Comparison of ENCODE assay signal across 18 cellular contexts in genomic region chr3:45612138-45612537, GRCh38. TPM values are rescaled to one million over a fixed set of nuclear protein-coding genes. Genes with fewer than 3 reads are reported as not detected.
DNase-seq lines count a peak whose midpoint lies in the region; ATAC-seq and TF ChIP-seq lines count a peak whose summit lies in the region.
"Had no signal": no experiment of that assay in that cellular context is flagged by ENCODE, and none has a peak within 500 bp of the region (broad histone marks: within the 10 kb centered on the region; RNA-seq: fewer than 3 reads in every experiment).

No MANE protein-coding gene starts in this region.

- H3K27me3 ChIP-seq in mammary epithelial cell (ENCODE audit: insufficient read depth, low read length) = no peaks in the 10 kb centered on the region
- H3K27me3 ChIP-seq: adrenal gland, spleen had no signal

- peaks cover 71% of the 10 kb centered on the region for H3K79me2 ChIP-seq in mammary epithelial cell (ENCODE audit: insufficient read depth, low read length)

- 100% methylated on average over 1 of the region's 3 CpGs for WGBS in mammary epithelial cell (ENCODE audit: low coverage, missing lambda C conversion rate)

- H3K4me1 Mint-ChIP-seq in activated naive CD8-positive, alpha-beta T cell treated with anti-CD3 and anti-CD28 coated beads, Interleukin-2, amount 10 ng/mL, durations not matched to agents 7 days and 5 days = peaks cover 27% of the 10 kb centered on the region
- H3K4me1 Mint-ChIP-seq in activated naive CD8-positive, alpha-beta T cell treated with anti-CD3 and anti-CD28 coated beads for 36 hours = peaks cover 31% of the 10 kb centered on the region

- no peak for DNase-seq in activated naive CD8-positive, alpha-beta T cell treated with anti-CD3 and anti-CD28 coated beads, Interleukin-2, amount 10 ng/mL, durations not matched to agents 7 days and 5 days
- DNase-seq in activated naive CD8-positive, alpha-beta T cell treated with anti-CD3 and anti-CD28 coated beads for 36 hours = no peak
- peak; percentile 43 to 72 for DNase-seq in NCI-H526 (lab: John Stamatoyannopoulos, UW)
- no peak for DNase-seq in mammary epithelial cell
- DNase-seq in substantia nigra (lab: John Stamatoyannopoulos, UW) = no peak
- DNase-seq in EL = no peak
- no peak for DNase-seq in iPS-NIHi11 (ENCODE audit: low spot score)
- DNase-seq: 8988T; activated CD4-positive, alpha-beta T cell treated with anti-CD3 and anti-CD28 coated beads, Interleukin-2, amount 50 U/mL, for 48 hours; activated effector memory CD4-positive, alpha-beta T cell treated with anti-CD3 and anti-CD28 coated beads, Interleukin-2, amount 50 U/mL, for 16 hours; adrenal gland; AML-193; H9; left ventricle myocardium superior; stimulated activated CD4-positive, alpha-beta T cell treated with anti-CD3 and anti-CD28 coated beads, Interleukin-4, amount 100 ng/mL, for 4 hours; WERI-Rb-1 had no signal

- intact Hi-C loops in mammary epithelial cell (cut with micrococcal nuclease) = no loop called here

- H3K4me1 ChIP-seq in mammary epithelial cell (ENCODE audit: insufficient read depth, low read length) = peaks cover 41% of the 10 kb centered on the region

- no peaks in the 10 kb centered on the region for H4K20me1 ChIP-seq in mammary epithelial cell (ENCODE audit: insufficient read depth, low read length)

- no peak overlapping the region for H3K4me3 ChIP-seq in mammary epithelial cell (replicated peaks in 1 of 3; ENCODE audit: insufficient read depth in 1 of 3, low read depth in 2 of 3, low read length in 3 of 3)
- H3K4me3 ChIP-seq: adrenal gland, spleen had no signal

- no peaks in the 10 kb centered on the region for H3K9me3 ChIP-seq in mammary epithelial cell (replicated peaks; ENCODE audit: insufficient read depth, low read length)
- H3K9me3 ChIP-seq: adrenal gland, spleen had no signal

- no peak overlapping the region for H3K4me3 Mint-ChIP-seq in activated naive CD8-positive, alpha-beta T cell treated with anti-CD3 and anti-CD28 coated beads, Interleukin-2, amount 10 ng/mL, durations not matched to agents 7 days and 5 days
- no peak overlapping the region for H3K4me3 Mint-ChIP-seq in activated naive CD8-positive, alpha-beta T cell treated with anti-CD3 and anti-CD28 coated beads for 36 hours
- H3K4me3 Mint-ChIP-seq: H9 had no signal

- no peaks in the 10 kb centered on the region for H3K27me3 Mint-ChIP-seq in activated naive CD8-positive, alpha-beta T cell treated with anti-CD3 and anti-CD28 coated beads, Interleukin-2, amount 10 ng/mL, durations not matched to agents 7 days and 5 days
- no peaks in the 10 kb centered on the region for H3K27me3 Mint-ChIP-seq in activated naive CD8-positive, alpha-beta T cell treated with anti-CD3 and anti-CD28 coated beads for 36 hours

- no peak for TF ChIP-seq CTCF in mammary epithelial cell (conservative IDR thresholded peaks at IDR 0.05 in 1 of 2, IDR thresholded peaks at IDR 0.05 in 1 of 2; ENCODE audit: extremely low read depth in 1 of 2, insufficient read depth in 1 of 2, low read depth in 1 of 2, low read length in 2 of 2)

- CTCF ChIA-PET in mammary epithelial cell (lab: Charles Lee; ENCODE audit: low non-redundant PET) = no interaction called here

- POLR2A ChIA-PET in activated naive CD8-positive, alpha-beta T cell treated with anti-CD3 and anti-CD28 coated beads, Interleukin-2, amount 10 ng/mL, durations not matched to agents 7 days and 5 days (lab: Charles Lee) = no interaction called here

- H3K4me2 ChIP-seq in mammary epithelial cell (ENCODE audit: insufficient read depth, low read depth, low read length) = no peak overlapping the region

- dilution Hi-C loops in mammary epithelial cell (cut with HindIII; ENCODE audit: low sequenced_read_pairs) = no loop called here

- H3K27ac ChIP-seq in mammary epithelial cell (ENCODE audit: insufficient read depth, low read depth, low read length) = peak overlapping the region; percentile 63
- H3K27ac ChIP-seq in substantia nigra (ENCODE audit: low read depth, low read length, poor library complexity, severe bottlenecking) = peak overlapping the region; percentile 16
- H3K27ac ChIP-seq: adrenal gland, WERI-Rb-1 had no signal

- ATAC-seq in activated naive CD8-positive, alpha-beta T cell treated with anti-CD3 and anti-CD28 coated beads, Interleukin-2, amount 10 ng/mL, durations not matched to agents 7 days and 5 days (ENCODE audit: low read depth) = no peak
- ATAC-seq in HG02571 (IDR thresholded peaks at IDR 0.05; ENCODE audit: unreplicated experiment) = no peak
- ATAC-seq: left ventricle myocardium superior had no signal

- H3K27ac Mint-ChIP-seq in activated naive CD8-positive, alpha-beta T cell treated with anti-CD3 and anti-CD28 coated beads, Interleukin-2, amount 10 ng/mL, durations not matched to agents 7 days and 5 days = peak overlapping the region; percentile 24
- no peak overlapping the region for H3K27ac Mint-ChIP-seq in activated naive CD8-positive, alpha-beta T cell treated with anti-CD3 and anti-CD28 coated beads for 36 hours

- H2AFZ ChIP-seq in mammary epithelial cell (ENCODE audit: low read depth, low read length) = no peak overlapping the region

- in situ Hi-C loops in mammary epithelial cell (cut with MboI; ENCODE audit: low sequenced_read_pairs in 2 of 2) = no loop called here

- H3K36me3 Mint-ChIP-seq in activated naive CD8-positive, alpha-beta T cell treated with anti-CD3 and anti-CD28 coated beads, Interleukin-2, amount 10 ng/mL, durations not matched to agents 7 days and 5 days = peaks cover 15% of the 10 kb centered on the region
- H3K36me3 Mint-ChIP-seq in activated naive CD8-positive, alpha-beta T cell treated with anti-CD3 and anti-CD28 coated beads for 36 hours = peaks cover 8% of the 10 kb centered on the region

- no peaks in the 10 kb centered on the region for H3K9me3 Mint-ChIP-seq in activated naive CD8-positive, alpha-beta T cell treated with anti-CD3 and anti-CD28 coated beads, Interleukin-2, amount 10 ng/mL, durations not matched to agents 7 days and 5 days
- no peaks in the 10 kb centered on the region for H3K9me3 Mint-ChIP-seq in activated naive CD8-positive, alpha-beta T cell treated with anti-CD3 and anti-CD28 coated beads for 36 hours
- H3K9me3 Mint-ChIP-seq: H9 had no signal

- no peak overlapping the region for H3K9ac ChIP-seq in mammary epithelial cell (ENCODE audit: insufficient read depth, low read length)

- no TSS peak for BruUV-seq in mammary epithelial cell (replicated peaks; lab: Mats Ljungman, UMichigan)

- peaks cover 2% of the 10 kb centered on the region for H3K36me3 ChIP-seq in mammary epithelial cell (ENCODE audit: insufficient read depth, low read length)
- H3K36me3 ChIP-seq: adrenal gland, WERI-Rb-1 had no signal

RNA-seq across cellular contexts. Expression of gene LIMD1, which starts 17.6 kb away (rescaled TPM):
- 10 to 100 TPM; 47.3 to 47.5 TPM for total RNA-seq in activated naive CD8-positive, alpha-beta T cell treated with anti-CD3 and anti-CD28 coated beads, Interleukin-2, amount 10 ng/mL, durations not matched to agents 7 days and 5 days
- total RNA-seq in activated naive CD8-positive, alpha-beta T cell treated with anti-CD3 and anti-CD28 coated beads for 36 hours = 10 to 100 TPM; 23.8 to 26.5 TPM
- total RNA-seq in mammary epithelial cell = 10 to 100 TPM; 15.7 to 21.7 TPM
- 8.1 TPM for polyA plus RNA-seq in mammary epithelial cell
- polyA minus RNA-seq in mammary epithelial cell = 86.4 TPM

Comparison
In these comparisons a context has a peak if more than half of its experiments do, and no peak if none do; other contexts are left out.
1. DNase-seq: peak in NCI-H526 (2 of 2); none in activated naive CD8-positive, alpha-beta T cell treated with anti-CD3 and anti-CD28 coated beads, Interleukin-2, amount 10 ng/mL, durations not matched to agents 7 days and 5 days (single experiment), activated naive CD8-positive, alpha-beta T cell treated with anti-CD3 and anti-CD28 coated beads for 36 hours (single experiment), mammary epithelial cell (single experiment), substantia nigra (0 of 49), EL (single experiment) and iPS-NIHi11 (single experiment).